Comparison of ENCODE assay signal across 21 cellular contexts in genomic region chr2:9400268-9401058, GRCh38. TPM values are rescaled to one million over a fixed set of nuclear protein-coding genes. Genes with fewer than 3 reads are reported as not detected.
DNase-seq lines count a peak whose midpoint lies in the region; ATAC-seq and TF ChIP-seq lines count a peak whose summit lies in the region.
"Had no signal": no experiment of that assay in that cellular context is flagged by ENCODE, and none has a peak within 500 bp of the region (broad histone marks: within the 10 kb centered on the region; RNA-seq: fewer than 3 reads in every experiment).

No MANE protein-coding gene starts in this region.

- H3K27me3 Mint-ChIP-seq in activated CD4-positive, alpha-beta T cell treated with anti-CD3 and anti-CD28 coated beads, Interleukin-2, amount 10 ng/mL, durations not matched to agents 24 days and 14 days, result no peaks in the 10 kb centered on the region
- H3K27me3 Mint-ChIP-seq in central memory CD8-positive, alpha-beta T cell, result no peaks in the 10 kb centered on the region
- no peaks in the 10 kb centered on the region for H3K27me3 Mint-ChIP-seq in neural crest cell (ENCODE audit: low read depth)
- H3K27me3 Mint-ChIP-seq: dendritic cell treated with granulocyte-macrophage colony-stimulating factor and Interleukin-4, amounts not matched to agents 40 ng/mL and 50 ng/mL, for 4 days had no signal

- H3K4me3 ChIP-seq in uterus, result no peak overlapping the region
- H3K4me3 ChIP-seq: gastrocnemius medialis, right atrium auricular region, SJCRH30 had no signal

- H3K36me3 Mint-ChIP-seq in activated CD4-positive, alpha-beta T cell treated with anti-CD3 and anti-CD28 coated beads, Interleukin-2, amount 10 ng/mL, durations not matched to agents 24 days and 14 days (ENCODE audit: low read depth), result no peaks in the 10 kb centered on the region
- peaks cover 2% of the 10 kb centered on the region for H3K36me3 Mint-ChIP-seq in central memory CD8-positive, alpha-beta T cell (ENCODE audit: insufficient read depth)
- H3K36me3 Mint-ChIP-seq in neural crest cell (ENCODE audit: low read depth), result peaks cover 6% of the 10 kb centered on the region

- peaks cover 4% of the 10 kb centered on the region for H3K4me1 Mint-ChIP-seq in activated CD4-positive, alpha-beta T cell treated with anti-CD3 and anti-CD28 coated beads, Interleukin-2, amount 10 ng/mL, durations not matched to agents 24 days and 14 days
- H3K4me1 Mint-ChIP-seq in central memory CD8-positive, alpha-beta T cell, result peaks cover 12% of the 10 kb centered on the region
- peaks cover 11% of the 10 kb centered on the region for H3K4me1 Mint-ChIP-seq in neural crest cell

- intact Hi-C loops in activated CD4-positive, alpha-beta T cell treated with anti-CD3 and anti-CD28 coated beads, Interleukin-2, amount 10 ng/mL, durations not matched to agents 24 days and 14 days (cut with micrococcal nuclease), result no loop called here
- intact Hi-C loops in uterus (cut with DNase I; ENCODE audit: low total_unique reads), result no loop called here

- H3K27me3 ChIP-seq in uterus, result no peaks in the 10 kb centered on the region
- H3K27me3 ChIP-seq: BE2C, gastrocnemius medialis, right atrium auricular region, SJCRH30 had no signal

- H3K27ac Mint-ChIP-seq in activated CD4-positive, alpha-beta T cell treated with anti-CD3 and anti-CD28 coated beads, Interleukin-2, amount 10 ng/mL, durations not matched to agents 24 days and 14 days, result peak overlapping the region; percentile 45
- peak overlapping the region; percentile 47 for H3K27ac Mint-ChIP-seq in central memory CD8-positive, alpha-beta T cell (ENCODE audit: low read depth)
- peak overlapping the region; percentile 62 for H3K27ac Mint-ChIP-seq in neural crest cell (ENCODE audit: unreplicated experiment)
- H3K27ac Mint-ChIP-seq: activated CD8-positive, alpha-beta T cell treated with anti-CD3 and anti-CD28 coated beads, Interleukin-2, amount 10 ng/mL, durations not matched to agents 7 days and 5 days; dendritic cell treated with granulocyte-macrophage colony-stimulating factor and Interleukin-4, amounts not matched to agents 40 ng/mL and 50 ng/mL, for 4 days; T-helper 1 cell treated with Interleukin-12 subunit alpha and Interleukin-12 subunit beta and Interleukin-4 antibody, amounts not matched to agents 30 μg/mL and 1 μg/mL, for 36 hours had no signal

- H3K27ac ChIP-seq in uterus, result peak overlapping the region; percentile 82 to 89
- H3K27ac ChIP-seq: epithelial cell of prostate, SJCRH30 had no signal

- H3K9me3 ChIP-seq in uterus, result no peaks in the 10 kb centered on the region
- H3K9me3 ChIP-seq: BE2C, gastrocnemius medialis, right atrium auricular region, SJCRH30 had no signal

- no peak for ATAC-seq in central memory CD8-positive, alpha-beta T cell (replicated peaks; ENCODE audit: extremely low read depth, poor library complexity, severe bottlenecking)
- ATAC-seq in HG03108 (IDR thresholded peaks at IDR 0.05; ENCODE audit: unreplicated experiment) (no peak), HG02623 (IDR thresholded peaks at IDR 0.05; ENCODE audit: unreplicated experiment) (no peak)
- ATAC-seq: activated CD8-positive, alpha-beta T cell treated with anti-CD3 and anti-CD28 coated beads, Interleukin-2, amount 10 ng/mL, durations not matched to agents 7 days and 5 days; activated T-cell treated with anti-CD3 and anti-CD28 coated beads, Interleukin-2, amount 50 U/mL, for 4 hours; gastrocnemius medialis had no signal

- TF ChIP-seq POLR2A in uterus (IDR thresholded peaks at IDR 0.05), result no peak

- no peak for DNase-seq in activated CD4-positive, alpha-beta T cell treated with anti-CD3 and anti-CD28 coated beads, Interleukin-2, amount 10 ng/mL, durations not matched to agents 24 days and 14 days
- no peak for DNase-seq in activated CD4-positive, alpha-beta T cell treated with anti-CD3 and anti-CD28 coated beads for 4 hours
- no peak for DNase-seq in central memory CD8-positive, alpha-beta T cell (ENCODE audit: low spot score in 2 of 2)
- DNase-seq in neural crest cell (ENCODE audit: low read depth, low spot score), result no peak
- no peak for DNase-seq in uterus
- no peak for DNase-seq in activated effector memory CD4-positive, alpha-beta T cell treated with Interleukin-2 at 50 U/mL for 16 hours
- DNase-seq: activated CD8-positive, alpha-beta T cell treated with anti-CD3 and anti-CD28 coated beads, Interleukin-2, amount 10 ng/mL, durations not matched to agents 7 days and 5 days; activated T-cell treated with anti-CD3 and anti-CD28 coated beads, Interleukin-2, amount 50 U/mL, for 4 hours; BE2C; gastrocnemius medialis; GF-D8; left cardiac atrium; NCI-H1436; NCI-H226; SJCRH30 had no signal

- no peak for TF ChIP-seq CTCF in neural crest cell (conservative IDR thresholded peaks at IDR 0.05)
- TF ChIP-seq CTCF in uterus (IDR thresholded peaks at IDR 0.05), result no peak

- H3K36me3 ChIP-seq in uterus, result no peaks in the 10 kb centered on the region
- H3K36me3 ChIP-seq: gastrocnemius medialis had no signal

- H3K4me3 Mint-ChIP-seq in activated CD4-positive, alpha-beta T cell treated with anti-CD3 and anti-CD28 coated beads, Interleukin-2, amount 10 ng/mL, durations not matched to agents 24 days and 14 days, result no peak overlapping the region
- no peak overlapping the region for H3K4me3 Mint-ChIP-seq in central memory CD8-positive, alpha-beta T cell
- no peak overlapping the region for H3K4me3 Mint-ChIP-seq in neural crest cell
- H3K4me3 Mint-ChIP-seq: activated CD8-positive, alpha-beta T cell treated with anti-CD3 and anti-CD28 coated beads, Interleukin-2, amount 10 ng/mL, durations not matched to agents 7 days and 5 days; activated T-cell treated with anti-CD3 and anti-CD28 coated beads, Interleukin-2, amount 50 U/mL, for 4 hours; dendritic cell treated with granulocyte-macrophage colony-stimulating factor and Interleukin-4, amounts not matched to agents 40 ng/mL and 50 ng/mL, for 4 days; T-helper 1 cell treated with Interleukin-12 subunit alpha and Interleukin-12 subunit beta and Interleukin-4 antibody, amounts not matched to agents 30 μg/mL and 1 μg/mL, for 36 hours had no signal

- H3K9me3 Mint-ChIP-seq in activated CD4-positive, alpha-beta T cell treated with anti-CD3 and anti-CD28 coated beads, Interleukin-2, amount 10 ng/mL, durations not matched to agents 24 days and 14 days, result no peaks in the 10 kb centered on the region
- no peaks in the 10 kb centered on the region for H3K9me3 Mint-ChIP-seq in central memory CD8-positive, alpha-beta T cell
- no peaks in the 10 kb centered on the region for H3K9me3 Mint-ChIP-seq in neural crest cell
- H3K9me3 Mint-ChIP-seq: activated T-cell treated with anti-CD3 and anti-CD28 coated beads, Interleukin-2, amount 50 U/mL, for 4 hours; dendritic cell treated with granulocyte-macrophage colony-stimulating factor and Interleukin-4, amounts not matched to agents 40 ng/mL and 50 ng/mL, for 4 days; T-helper 1 cell treated with Interleukin-12 subunit alpha and Interleukin-12 subunit beta and Interleukin-4 antibody, amounts not matched to agents 30 μg/mL and 1 μg/mL, for 36 hours had no signal

- peaks cover 0 to 6% of the 10 kb centered on the region in 2 donors for H3K4me1 ChIP-seq in uterus
- H3K4me1 ChIP-seq: BE2C, gastrocnemius medialis, right atrium auricular region, SJCRH30 had no signal

RNA-seq across cellular contexts. Expression of gene ITGB1BP1, which starts 22.9 kb away (rescaled TPM):
- 121 and 131 TPM in 2 replicates for total RNA-seq in activated CD4-positive, alpha-beta T cell treated with anti-CD3 and anti-CD28 coated beads, Interleukin-2, amount 10 ng/mL, durations not matched to agents 24 days and 14 days
- total RNA-seq in neural crest cell, result 59.3 and 61.2 TPM in 2 replicates
- 100 to 1,000 TPM in 1 of 4 donors, 10 to 100 TPM in 3; 32.0 to 106 (median 45.1) TPM for total RNA-seq in uterus

RNA-seq across cellular contexts. Expression of gene CPSF3, which starts 23.0 kb away (rescaled TPM):
- total RNA-seq in activated CD4-positive, alpha-beta T cell treated with anti-CD3 and anti-CD28 coated beads, Interleukin-2, amount 10 ng/mL, durations not matched to agents 24 days and 14 days, result 81.4 TPM in 2 replicates
- total RNA-seq in neural crest cell (84.8 and 86.4 TPM in 2 replicates), uterus (10 to 100 TPM in 3 of 4 donors, 1 to 10 TPM in 1; 7.2 to 45.2 (median 30.3) TPM)
